ENCODE assay signal across 23 cellular contexts in genomic region chr14:92978229-92979021, GRCh38. TPM values are rescaled to one million over a fixed set of nuclear protein-coding genes. Genes with fewer than 3 reads are reported as not detected.
DNase-seq lines count a peak whose midpoint lies in the region; ATAC-seq and TF ChIP-seq lines count a peak whose summit lies in the region.
"Had no signal": no experiment of that assay in that cellular context is flagged by ENCODE, and none has a peak within 500 bp of the region (broad histone marks: within the 10 kb centered on the region; RNA-seq: fewer than 3 reads in every experiment).

No MANE protein-coding gene starts in this region.

- H3K79me2 ChIP-seq in GM23338 (replicated peaks; ENCODE audit: insufficient read depth): peaks cover 11% of the 10 kb centered on the region; the same call in 1 of the 2 replicates

- ATAC-seq in natural killer cell treated with Interleukin-12 subunit alpha and Interleukin-12 subunit beta and Interleukin-15 and Interleukin-18, amount 100 ng/mL, for 72 hours: no peak
- ATAC-seq in GM23338: no peak
- ATAC-seq in stimulated activated naive CD8-positive, alpha-beta T cell treated with anti-CD3 and anti-CD28 coated beads, Interleukin-15, amount 100 ng/mL, for 72 hours: no peak

- no peak overlapping the region for H2AFZ ChIP-seq in GM23338
- H2AFZ ChIP-seq: GM23248 had no signal

- 0 out of 2 replicates have a peak, but pooled peaks cover 2% of the 10 kb centered on the region for H3K9me2 ChIP-seq in GM23338 (ENCODE audit: insufficient read depth)

- H3K9me3 Mint-ChIP-seq in CD14-positive monocyte: peaks cover 43 to 67% (median 60%) of the 10 kb centered on the region in 7 donors
- peaks cover 15% of the 10 kb centered on the region for H3K9me3 Mint-ChIP-seq in chondrocyte (ENCODE audit: low read depth)
- peaks cover 23% of the 10 kb centered on the region for H3K9me3 Mint-ChIP-seq in natural killer cell treated with Interleukin-12 subunit alpha and Interleukin-12 subunit beta and Interleukin-15 and Interleukin-18, amount 100 ng/mL, for 72 hours
- H3K9me3 Mint-ChIP-seq in GM23338: peaks cover 65% of the 10 kb centered on the region
- H3K9me3 Mint-ChIP-seq in stimulated activated naive CD8-positive, alpha-beta T cell treated with anti-CD3 and anti-CD28 coated beads, Interleukin-15, amount 100 ng/mL, for 72 hours: peaks cover 39 to 66% of the 10 kb centered on the region in 2 donors

- POLR2A ChIA-PET in HEK293 (lab: Yijun Ruan, JAX): no interaction called here

- CTCF ChIA-PET in HEK293 (lab: Yijun Ruan, JAX): interaction anchor here (0.8 kb wide), 1 partner anchor 135 kb away, joined by 3 read pairs; no protein-coding TSS in a partner anchor

- peaks cover 12% of the 10 kb centered on the region for H3K4me1 Mint-ChIP-seq in CD14-positive monocyte
- H3K4me1 Mint-ChIP-seq in chondrocyte (ENCODE audit: low read depth): peaks cover under 1% of the 10 kb centered on the region
- peaks cover 6 to 32% of the 10 kb centered on the region in 2 donors for H3K4me1 Mint-ChIP-seq in natural killer cell treated with Interleukin-12 subunit alpha and Interleukin-12 subunit beta and Interleukin-15 and Interleukin-18, amount 100 ng/mL, for 72 hours (ENCODE audit: low read depth in 2 of 2)
- H3K4me1 Mint-ChIP-seq in GM23338: peaks cover under 1% of the 10 kb centered on the region
- peaks cover 6% of the 10 kb centered on the region for H3K4me1 Mint-ChIP-seq in stimulated activated naive CD8-positive, alpha-beta T cell treated with anti-CD3 and anti-CD28 coated beads, Interleukin-15, amount 100 ng/mL, for 72 hours

- H3K27me3 Mint-ChIP-seq in CD14-positive monocyte (ENCODE audit: low read depth in 3 of 3) (peaks cover 0 to 3% (median 2%) of the 10 kb centered on the region in 3 donors), chondrocyte (ENCODE audit: low read depth) (no peaks in the 10 kb centered on the region), GM23338 (ENCODE audit: insufficient read depth, low read depth, poor library complexity) (peaks cover 12% of the 10 kb centered on the region)
- H3K27me3 Mint-ChIP-seq in natural killer cell treated with Interleukin-12 subunit alpha and Interleukin-12 subunit beta and Interleukin-15 and Interleukin-18, amount 100 ng/mL, for 72 hours: no peaks in the 10 kb centered on the region
- H3K27me3 Mint-ChIP-seq in stimulated activated naive CD8-positive, alpha-beta T cell treated with anti-CD3 and anti-CD28 coated beads, Interleukin-15, amount 100 ng/mL, for 72 hours: no peaks in the 10 kb centered on the region
- H3K27me3 Mint-ChIP-seq: IgD-negative memory B cell had no signal

- intact Hi-C loops in CD14-positive monocyte (cut with micrococcal nuclease): no loop called here
- intact Hi-C loops in posterior vena cava (cut with DNase I): no loop called here

- H3K4me3 ChIP-seq in HEK293 (ENCODE audit: low read depth, low read length) (no peak overlapping the region), GM23338 (no peak overlapping the region)
- H3K4me3 ChIP-seq: GM23248, HAP-1, Peyer's patch had no signal

- no peak for DNase-seq in CD14-positive monocyte (ENCODE audit: low spot score)
- DNase-seq in chondrocyte (ENCODE audit: low spot score): peak; percentile 37
- peak; percentile 10 for DNase-seq in posterior vena cava (ENCODE audit: low spot score)
- DNase-seq in natural killer cell treated with Interleukin-12 subunit alpha and Interleukin-12 subunit beta and Interleukin-15 and Interleukin-18, amount 100 ng/mL, for 72 hours (ENCODE audit: low spot score): no peak
- no peak for DNase-seq in GM23338 (ENCODE audit: low spot score)
- no peak for DNase-seq in SK-N-DZ (ENCODE audit: low spot score)
- DNase-seq in stimulated activated naive CD8-positive, alpha-beta T cell treated with anti-CD3 and anti-CD28 coated beads, Interleukin-15, amount 100 ng/mL, for 72 hours: no peak
- DNase-seq: ACHN, C1 segment of cervical spinal cord, GM23248, Karpas-422, NCI-H1417, NCI-H187 treated with DMSO at 0.1 percent for 48 hours, NCI-H2107, NCI-H2227 treated with DMSO at 0.1 percent for 48 hours, NCI-H510A, NCI-H748 treated with DMSO at 0.1 percent for 48 hours, Peyer's patch, T-helper 1 cell had no signal

- H3K4me2 ChIP-seq in GM23338: no peak overlapping the region

- TF ChIP-seq CTCF in CD14-positive monocyte (IDR thresholded peaks at IDR 0.05) (no peak), HEK293 (tag by site-specific recombination; IDR thresholded peaks at IDR 0.05) (no peak), chondrocyte (IDR thresholded peaks at IDR 0.05) (no peak), GM23338 (conservative IDR thresholded peaks at IDR 0.05; ENCODE audit: low read depth in 2 of 2) (no peak)

- no peaks in the 10 kb centered on the region for H3F3A ChIP-seq in GM23338 (replicated peaks; ENCODE audit: low read depth)

- H3K4me1 ChIP-seq in HEK293 (ENCODE audit: control insufficient read depth, insufficient read depth, low read length) (no peaks in the 10 kb centered on the region), GM23338 (ENCODE audit: insufficient read depth) (no peaks in the 10 kb centered on the region)
- H3K4me1 ChIP-seq: HAP-1, Peyer's patch had no signal

- H3K4me3 Mint-ChIP-seq in CD14-positive monocyte (no peak overlapping the region), chondrocyte (ENCODE audit: unreplicated experiment) (no peak overlapping the region), GM23338 (no peak overlapping the region)
- H3K4me3 Mint-ChIP-seq in natural killer cell treated with Interleukin-12 subunit alpha and Interleukin-12 subunit beta and Interleukin-15 and Interleukin-18, amount 100 ng/mL, for 72 hours: no peak overlapping the region
- no peak overlapping the region for H3K4me3 Mint-ChIP-seq in stimulated activated naive CD8-positive, alpha-beta T cell treated with anti-CD3 and anti-CD28 coated beads, Interleukin-15, amount 100 ng/mL, for 72 hours

- H3K36me3 ChIP-seq in HEK293 (ENCODE audit: control insufficient read depth in 2 of 2, insufficient read depth in 1 of 2, low read length in 2 of 2) (peaks cover 0 to 12% of the 10 kb centered on the region in 2 experiments; a peak in 1 of 3 replicates), GM23338 (ENCODE audit: insufficient read depth) (0 out of 2 replicates have a peak, but pooled peaks cover 9% of the 10 kb centered on the region)
- H3K36me3 ChIP-seq: HAP-1 had no signal

- no peaks in the 10 kb centered on the region; the same call in 1 of the 2 replicates for H4K20me1 ChIP-seq in GM23338 (replicated peaks; ENCODE audit: insufficient read depth)

- H3K27ac ChIP-seq in HEK293 (ENCODE audit: extremely low read depth, low read depth, low read length) (no peak overlapping the region), GM23338 (ENCODE audit: low read depth) (no peak overlapping the region)
- H3K27ac ChIP-seq: GM23248, Peyer's patch had no signal

- no peaks in the 10 kb centered on the region for H3K27me3 ChIP-seq in GM23338 (ENCODE audit: insufficient read depth)
- H3K27me3 ChIP-seq: Peyer's patch had no signal

- H3K36me3 Mint-ChIP-seq in CD14-positive monocyte (peaks cover 77 to 97% of the 10 kb centered on the region in 2 donors), chondrocyte (ENCODE audit: low read depth) (peaks cover 19% of the 10 kb centered on the region), GM23338 (ENCODE audit: low read depth) (peaks cover 78% of the 10 kb centered on the region)
- H3K36me3 Mint-ChIP-seq in natural killer cell treated with Interleukin-12 subunit alpha and Interleukin-12 subunit beta and Interleukin-15 and Interleukin-18, amount 100 ng/mL, for 72 hours: peaks cover 37% of the 10 kb centered on the region

- H3K9me3 ChIP-seq in HEK293 (ENCODE audit: control insufficient read depth, insufficient read depth, low read depth, low read length): no peaks in the 10 kb centered on the region

- peak overlapping the region in 4 of 7 donors; percentile 19 to 64 (median 56) for H3K27ac Mint-ChIP-seq in CD14-positive monocyte
- no peak overlapping the region for H3K27ac Mint-ChIP-seq in chondrocyte (ENCODE audit: unreplicated experiment)
- no peak overlapping the region for H3K27ac Mint-ChIP-seq in natural killer cell treated with Interleukin-12 subunit alpha and Interleukin-12 subunit beta and Interleukin-15 and Interleukin-18, amount 100 ng/mL, for 72 hours
- H3K27ac Mint-ChIP-seq in GM23338: no peak overlapping the region
- no peak overlapping the region for H3K27ac Mint-ChIP-seq in stimulated activated naive CD8-positive, alpha-beta T cell treated with anti-CD3 and anti-CD28 coated beads, Interleukin-15, amount 100 ng/mL, for 72 hours

TF ChIP-seq in HEK293, 187 proteins besides CTCF, POLR2A, EP300 and RAD21 (continues in another document):
- TF ChIP-seq ZNF146 (tag by site-specific recombination; IDR thresholded peaks at IDR 0.05): no peak
- peak; percentile 80; the same call in 1 of the 2 replicates for TF ChIP-seq ZNF626 (tag by site-specific recombination; IDR thresholded peaks at IDR 0.05)
- TF ChIP-seq ZNF112 (tag by site-specific recombination; IDR thresholded peaks at IDR 0.05): no peak
- peak; percentile 87 for TF ChIP-seq SETDB1 (IDR thresholded peaks at IDR 0.05; ENCODE audit: insufficient read length, low read length)
- TF ChIP-seq ZNF274 (IDR thresholded peaks at IDR 0.05; ENCODE audit: low read length): no peak
- no peak for TF ChIP-seq ZNF274 (tag by site-specific recombination; IDR thresholded peaks at IDR 0.05; ENCODE audit: borderline replicate concordance)
- no peak for TF ChIP-seq ZNF211 (tag by site-specific recombination; IDR thresholded peaks at IDR 0.05; ENCODE audit: low read depth)

TF ChIP-seq in GM23338, 12 proteins besides CTCF, POLR2A, EP300 and RAD21 (continues in another document):
- TF ChIP-seq STAT1 (IDR thresholded peaks at IDR 0.05; ENCODE audit: unreplicated experiment) (no peak), ZNF331 (CRISPR knock-in tag; IDR thresholded peaks at IDR 0.05; ENCODE audit: low read depth) (no peak), ETS1 (IDR thresholded peaks at IDR 0.05) (no peak), EZH2 (IDR thresholded peaks at IDR 0.05; ENCODE audit: low read depth, unreplicated experiment) (no peak)

RNA-seq across cellular contexts. Expression of gene CHGA, which starts 55.5 kb away (rescaled TPM):
- polyA plus RNA-seq in CD14-positive monocyte (not detected), GM23338 (2016; fragmentation: Nextera tagmentation; extraction: Ambion mirVana) (18.9 and 19.6 TPM in 2 replicates)
- total RNA-seq in chondrocyte (not detected in 3 replicates), posterior vena cava (under 1 TPM in 1 of 2 donors, not detected in 1; 0.29 TPM)
- total RNA-seq in natural killer cell treated with Interleukin-12 subunit alpha and Interleukin-12 subunit beta and Interleukin-15 and Interleukin-18, amount 100 ng/mL, for 72 hours: not detected
- total RNA-seq in GM23338 (2014; rRNA removed; shearing (Covaris generic)): 13.9 and 20.9 TPM in 2 replicates
- polyA plus RNA-seq in SK-N-DZ (2014; cell fraction: cytosol; rRNA removed): 280 and 407 TPM in 2 replicates
- 301 and 334 TPM in 2 replicates for polyA plus RNA-seq in SK-N-DZ (2014; cell fraction: nucleus; rRNA removed)
- total RNA-seq: GM23248, M059J had no signal
- polyA plus RNA-seq: GM23248 had no signal

Comparison
In these comparisons a context has a peak if more than half of its experiments do, and no peak if none do; other contexts are left out.
1. DNase-seq: peak in chondrocyte (single experiment) and posterior vena cava (single experiment); none in CD14-positive monocyte (single experiment), natural killer cell treated with Interleukin-12 subunit alpha and Interleukin-12 subunit beta and Interleukin-15 and Interleukin-18, amount 100 ng/mL, for 72 hours (single experiment), GM23338 (single experiment), SK-N-DZ (single experiment) and stimulated activated naive CD8-positive, alpha-beta T cell treated with anti-CD3 and anti-CD28 coated beads, Interleukin-15, amount 100 ng/mL, for 72 hours (0 of 2).
2. H3K27ac Mint-ChIP-seq: peak in CD14-positive monocyte (4 of 7); none in chondrocyte (single experiment), natural killer cell treated with Interleukin-12 subunit alpha and Interleukin-12 subunit beta and Interleukin-15 and Interleukin-18, amount 100 ng/mL, for 72 hours (0 of 2), GM23338 (single experiment) and stimulated activated naive CD8-positive, alpha-beta T cell treated with anti-CD3 and anti-CD28 coated beads, Interleukin-15, amount 100 ng/mL, for 72 hours (0 of 2).
3. RNA of gene CHGA, which starts 55.5 kb away (total RNA-seq): 13.9 to 20.9 TPM in GM23338; 0.29 TPM in posterior vena cava, not detected in chondrocyte and not detected in natural killer cell treated with Interleukin-12 subunit alpha and Interleukin-12 subunit beta and Interleukin-15 and Interleukin-18, amount 100 ng/mL, for 72 hours; every median in the first group is over 10 times any median in the second.